ENCODE assay signal across 32 cellular contexts in the genomic region with DNA sequence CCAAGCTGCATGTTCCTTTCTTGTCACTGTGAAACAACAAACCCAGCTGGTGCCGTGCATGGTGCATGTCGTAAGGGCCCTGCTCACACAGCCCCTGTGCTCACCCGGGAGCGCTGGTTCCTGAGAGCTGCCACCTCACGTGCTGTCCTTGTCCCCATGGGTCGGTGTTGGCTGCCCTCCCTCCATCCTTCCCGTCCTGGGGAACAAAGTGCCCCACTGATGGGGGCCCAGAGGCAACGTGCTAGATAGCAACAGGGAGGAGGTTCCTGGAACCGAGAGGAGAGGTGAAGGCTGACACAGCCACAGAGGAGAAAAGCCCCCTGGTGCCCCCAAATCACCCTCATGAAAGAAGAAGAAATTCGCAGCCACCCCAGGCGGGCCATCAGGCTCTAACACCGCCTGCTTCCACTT. TPM values are rescaled to one million over a fixed set of nuclear protein-coding genes. Genes with fewer than 3 reads are reported as not detected.
DNase-seq lines count a peak whose midpoint lies in the region; ATAC-seq, FAIRE-seq and TF ChIP-seq lines count a peak whose summit lies in the region.
"Had no signal": no experiment of that assay in that cellular context is flagged by ENCODE, and none has a peak within 500 bp of the region (broad histone marks: within the 10 kb centered on the region; RNA-seq: fewer than 3 reads in every experiment).

No MANE protein-coding gene starts in this region.

- H2BK20ac ChIP-seq in IMR-90 (ENCODE audit: low read depth, low read length), result no peak overlapping the region

- BruUV-seq in IMR-90 (replicated peaks; lab: Mats Ljungman, UMichigan), result no TSS peak

- 0 out of 2 replicates have a peak, but pooled peaks cover 3% of the 10 kb centered on the region for H3K9me1 ChIP-seq in IMR-90 (ENCODE audit: insufficient read depth, low read length)

- no peak overlapping the region for H2AK9ac ChIP-seq in IMR-90 (replicated peaks; ENCODE audit: low read depth, low read length, poor library complexity)

- DNase-seq in IMR-90, result no peak
- peak; percentile 52 for DNase-seq in kidney
- DNase-seq in sciatic nerve (ENCODE audit: low spot score), result peak; percentile 33
- no peak for DNase-seq in NCI-H345 treated with DMSO at 0.1 percent for 48 hours (lab: John Stamatoyannopoulos, UW; ENCODE audit: unreplicated experiment)
- DNase-seq in hypothalamus (lab: John Stamatoyannopoulos, UW), result no peak
- DNase-seq: 8988T; ACHN; BE2C; CD4-positive, CD25-positive, alpha-beta regulatory T cell; GOT3; HCEC 1CT; Kasumi-1; MV-4-11; NCI-H1105; NCI-H1436 treated with DMSO at 0.1 percent for 48 hours; NCI-H1930; NCI-H2107; NCI-H446; NCI-H524 treated with DMSO at 0.1 percent for 48 hours; NCI-H774; NK-92 treated with Interleukin-12 subunit alpha and Interleukin-12 subunit beta, amount 100 ng/mL, for 24 hours; PC-9; RPMI8226; SHP77 had no signal

- no peak overlapping the region for H2AK5ac ChIP-seq in IMR-90 (ENCODE audit: low read depth, low read length)

- H3K9me3 ChIP-seq in BLaER1 (peaks cover 9% of the 10 kb centered on the region; the same call in 1 of the 2 replicates), IMR-90 (ENCODE audit: control insufficient read depth, insufficient read depth, low read length) (peaks cover 10% of the 10 kb centered on the region), kidney (ENCODE audit: control insufficient read depth in 1 of 2, low read length in 2 of 2) (no peaks in the 10 kb centered on the region)
- H3K9me3 ChIP-seq: BE2C had no signal

- H3K9ac ChIP-seq in BLaER1 (no peak overlapping the region), IMR-90 (ENCODE audit: low read depth, low read length) (no peak overlapping the region), kidney (ENCODE audit: low read length in 2 of 2) (no peak overlapping the region)

- H3K27ac ChIP-seq in BLaER1 (no peak overlapping the region), IMR-90 (ENCODE audit: insufficient read depth, low read length) (no peak overlapping the region), kidney (ENCODE audit: low read depth in 2 of 2, low read length in 2 of 2) (no peak overlapping the region)
- H3K27ac ChIP-seq: PC-9 had no signal

- H3K4me2 ChIP-seq in BLaER1 (peak overlapping the region; percentile 57), IMR-90 (ENCODE audit: low read depth, low read length) (no peak overlapping the region)
- H3K4me2 ChIP-seq: PC-9 had no signal

- H4K91ac ChIP-seq in IMR-90 (ENCODE audit: insufficient read depth, low read depth, low read length), result no peak overlapping the region

- POLR2A ChIA-PET in IMR-90 (lab: Charles Lee; ENCODE audit: unreplicated experiment), result no interaction called here

- CTCF ChIA-PET in IMR-90 (lab: Yijun Ruan, JAX), result no interaction called here

- H2BK15ac ChIP-seq in IMR-90 (ENCODE audit: low read depth, low read length), result no peak overlapping the region

- H3K14ac ChIP-seq in IMR-90 (replicated peaks; ENCODE audit: low read depth, low read length), result no peak overlapping the region

- FAIRE-seq in kidney (lab: Jason Lieb, UNC), result no peak
- FAIRE-seq: D721Med, GM18507 had no signal

- H4K5ac ChIP-seq in IMR-90 (ENCODE audit: low read depth, low read length), result no peak overlapping the region

- H3K79me1 ChIP-seq in IMR-90 (ENCODE audit: low read depth in 1 of 2, low read length in 2 of 2), result no peaks in the 10 kb centered on the region

- in situ Hi-C loops in IMR-90 (cut with MboI; ENCODE audit: low sequenced_read_pairs), result no loop called here

- TF ChIP-seq CTCF in IMR-90 (conservative IDR thresholded peaks at IDR 0.05; ENCODE audit: low read depth, low read length) (no peak), kidney (IDR thresholded peaks at IDR 0.05; ENCODE audit: borderline replicate concordance, extremely low read depth, insufficient read depth) (no peak)

- no CpG with 5 or more reads among the region's 12 CpGs for WGBS in IMR-90 (ENCODE audit: extremely low coverage in 2 of 2, insufficient read length in 1 of 2), 2 experiments

- dilution Hi-C loops in IMR-90 (cut with HindIII; ENCODE audit: low sequenced_read_pairs, unreplicated experiment), result no loop called here

- TF ChIP-seq POLR2A in IMR-90 (IDR thresholded peaks at IDR 0.05; ENCODE audit: low read depth, low read length), result no peak

- H4K20me1 ChIP-seq in BLaER1, result no peaks in the 10 kb centered on the region
- no peaks in the 10 kb centered on the region for H4K20me1 ChIP-seq in IMR-90 (ENCODE audit: insufficient read depth, low read length)

- TF ChIP-seq RAD21 in IMR-90 (IDR thresholded peaks at IDR 0.05; ENCODE audit: low read length), result no peak

- H3K4me1 ChIP-seq in BLaER1 (peaks cover 87% of the 10 kb centered on the region), IMR-90 (ENCODE audit: control insufficient read depth, insufficient read depth, low read length) (peaks cover 2% of the 10 kb centered on the region; the same call in 1 of the 2 replicates), kidney (ENCODE audit: control insufficient read depth in 1 of 2, insufficient read depth in 1 of 2, low read depth in 1 of 2, low read length in 2 of 2) (no peaks in the 10 kb centered on the region)
- H3K4me1 ChIP-seq: BE2C had no signal

- intact Hi-C loops in IMR-90 (cut with micrococcal nuclease), result no loop called here
- intact Hi-C loops in kidney (cut with DNase I), result no loop called here
- intact Hi-C loops in sciatic nerve (cut with DNase I), result no loop called here

- H3K4me3 ChIP-seq in BLaER1 (no peak overlapping the region), IMR-90 (ENCODE audit: insufficient read depth, low read depth, low read length) (no peak overlapping the region), kidney (ENCODE audit: low read length in 2 of 2) (no peak overlapping the region)
- H3K4me3 ChIP-seq: PC-9 had no signal

- H2BK120ac ChIP-seq in IMR-90 (ENCODE audit: low read depth, low read length), result no peak overlapping the region

- H2AFZ ChIP-seq in IMR-90 (replicated peaks; ENCODE audit: low read length, poor library complexity), result peak overlapping the region; percentile 5
- H2AFZ ChIP-seq: PC-9 had no signal

- no peak overlapping the region for H3K56ac ChIP-seq in IMR-90 (ENCODE audit: extremely low read depth, insufficient read depth, low read length)

- H2BK5ac ChIP-seq in IMR-90 (ENCODE audit: low read depth, low read length, poor library complexity, severe bottlenecking), result no peak overlapping the region

- H3K4ac ChIP-seq in IMR-90 (ENCODE audit: low read depth, low read length), result no peak overlapping the region

- no peak overlapping the region for H3K18ac ChIP-seq in IMR-90 (ENCODE audit: low read depth, low read length)

- ATAC-seq in IMR-90 (ENCODE audit: low read depth) (no peak), sciatic nerve (no peak), HG02870 (IDR thresholded peaks at IDR 0.05; ENCODE audit: unreplicated experiment) (no peak), HG03521 (IDR thresholded peaks at IDR 0.05; ENCODE audit: unreplicated experiment) (no peak)

- H3K27me3 ChIP-seq in BLaER1, result peaks cover 12% of the 10 kb centered on the region
- H3K27me3 ChIP-seq in IMR-90 (ENCODE audit: control insufficient read depth, insufficient read depth, low read length), result peaks cover 48% of the 10 kb centered on the region

- no peak overlapping the region for H4K8ac ChIP-seq in IMR-90 (ENCODE audit: low read depth in 2 of 2, low read length in 2 of 2)

- no peak overlapping the region for H3K23ac ChIP-seq in IMR-90 (ENCODE audit: low read depth, low read length)

- H3K36me3 ChIP-seq in BLaER1, result no peaks in the 10 kb centered on the region
- H3K36me3 ChIP-seq in IMR-90 (ENCODE audit: control insufficient read depth, insufficient read depth, low read length), result no peaks in the 10 kb centered on the region
- H3K36me3 ChIP-seq in kidney (ENCODE audit: control insufficient read depth in 1 of 2, insufficient read depth in 2 of 2, low read length in 2 of 2), result no peaks in the 10 kb centered on the region
- H3K36me3 ChIP-seq: BE2C had no signal

TF ChIP-seq in IMR-90, 13 proteins besides CTCF, POLR2A, EP300 and RAD21:
- TF ChIP-seq, protein P1, sequence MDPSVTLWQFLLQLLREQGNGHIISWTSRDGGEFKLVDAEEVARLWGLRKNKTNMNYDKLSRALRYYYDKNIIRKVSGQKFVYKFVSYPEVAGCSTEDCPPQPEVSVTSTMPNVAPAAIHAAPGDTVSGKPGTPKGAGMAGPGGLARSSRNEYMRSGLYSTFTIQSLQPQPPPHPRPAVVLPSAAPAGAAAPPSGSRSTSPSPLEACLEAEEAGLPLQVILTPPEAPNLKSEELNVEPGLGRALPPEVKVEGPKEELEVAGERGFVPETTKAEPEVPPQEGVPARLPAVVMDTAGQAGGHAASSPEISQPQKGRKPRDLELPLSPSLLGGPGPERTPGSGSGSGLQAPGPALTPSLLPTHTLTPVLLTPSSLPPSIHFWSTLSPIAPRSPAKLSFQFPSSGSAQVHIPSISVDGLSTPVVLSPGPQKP (IDR thresholded peaks at IDR 0.05; ENCODE audit: borderline replicate concordance, low read depth, low read length), result no peak
TF ChIP-seq in IMR-90: peak in this region for 0.

RNA-seq across cellular contexts. Expression of gene SLC22A11, which starts 21.3 kb away (rescaled TPM):
- total RNA-seq in IMR-90 (2012; rRNA removed) (not detected in 2 replicates), kidney (9.4 TPM), sciatic nerve (not detected)
- polyA plus RNA-seq in IMR-90 (2012; rRNA removed) (not detected in 2 replicates), kidney (ENCODE audit: insufficient read depth, low read depth, low replicate concordance) (105 TPM)
- not detected in 2 replicates for polyA plus RNA-seq in IMR-90 (2012; cell fraction: cytosol; rRNA removed)
- polyA plus RNA-seq in IMR-90 (2012; cell fraction: nucleus; rRNA removed; ENCODE audit: low replicate concordance), result not detected in 2 replicates
- total RNA-seq: CD4-positive, CD25-positive, alpha-beta regulatory T cell; MCF 10A; SK-MEL-5 had no signal
- polyA plus RNA-seq: CD4-positive, CD25-positive, alpha-beta regulatory T cell had no signal

RNA-seq across cellular contexts. Expression of gene SLC22A12, which starts 56.6 kb away (rescaled TPM):
- not detected in 2 replicates for total RNA-seq in IMR-90 (2012; rRNA removed)
- polyA plus RNA-seq in IMR-90 (2012; rRNA removed), result not detected in 2 replicates
- not detected in 2 replicates for polyA plus RNA-seq in IMR-90 (2012; cell fraction: cytosol; rRNA removed)
- polyA plus RNA-seq in IMR-90 (2012; cell fraction: nucleus; rRNA removed; ENCODE audit: low replicate concordance), result not detected in 2 replicates
- total RNA-seq in kidney, result 5.3 TPM
- 85.9 TPM for polyA plus RNA-seq in kidney (ENCODE audit: insufficient read depth, low read depth, low replicate concordance)
- not detected for total RNA-seq in sciatic nerve
- total RNA-seq: CD4-positive, CD25-positive, alpha-beta regulatory T cell; HT-29; MCF 10A; PC-9; SK-MEL-5 had no signal
- polyA plus RNA-seq: CD4-positive, CD25-positive, alpha-beta regulatory T cell had no signal

Comparison
In these comparisons a context has a peak if more than half of its experiments do, and no peak if none do; other contexts are left out.
1. DNase-seq: peak in kidney (single experiment) and sciatic nerve (single experiment); none in IMR-90 (single experiment), NCI-H345 treated with DMSO at 0.1 percent for 48 hours (single experiment) and hypothalamus (0 of 51).